In genomic region chr7:10973061-10973941, GRCh38 we compare ENCODE assay signal across 8 cellular contexts. TPM values are rescaled to one million over a fixed set of nuclear protein-coding genes. Genes with fewer than 3 reads are reported as not detected.
DNase-seq lines count a peak whose midpoint lies in the region; TF ChIP-seq lines count a peak whose summit lies in the region.

Gene PHF14, plus strand, starts transcription at chr7:10973872. Its CDS starts 452 bp downstream, at chr7:10974324.

- peak within 1 kb of the TSS; percentile 71 for H2AFZ ChIP-seq in H9 (ENCODE audit: low read length)

- no peaks in the 10 kb centered on the region for H3K4me1 ChIP-seq in H9 (ENCODE audit: insufficient read depth, low read length)

- H3K27me3 Mint-ChIP-seq in H9 (ENCODE audit: low read depth) (peaks cover 2% of the 10 kb centered on the region), nephron (ENCODE audit: low read depth) (no peaks in the 10 kb centered on the region)
- H3K27me3 Mint-ChIP-seq in stimulated activated naive CD8-positive, alpha-beta T cell treated with anti-CD3 and anti-CD28 coated beads, Interleukin-15, Interleukin-2, amounts not matched to agents 100 ng/mL and 50 ng/mL, for 24 hours = peaks cover 16% of the 10 kb centered on the region

- peak within 1 kb of the TSS; percentile 69 for H3T11ph ChIP-seq in H9 (ENCODE audit: low read length)

- WGBS in H9 (ENCODE audit: extremely low coverage, insufficient read length, low lambda C conversion rate) = no CpG with 5 or more reads among the region's 39 CpGs

- H3K18ac ChIP-seq in H9 (ENCODE audit: insufficient read length, low read depth, low read length) = peak within 1 kb of the TSS; percentile 87

- peak within 1 kb of the TSS; percentile 97 for H3K27ac ChIP-seq in H9 (ENCODE audit: insufficient read length, low read depth, low read length)

- H3K9me3 Mint-ChIP-seq in H9 = peaks cover 3 to 4% of the 10 kb centered on the region in 2 experiments; a peak in 4 of 5 replicates
- no peaks in the 10 kb centered on the region for H3K9me3 Mint-ChIP-seq in nephron
- peaks cover 6% of the 10 kb centered on the region for H3K9me3 Mint-ChIP-seq in stimulated activated naive CD8-positive, alpha-beta T cell treated with anti-CD3 and anti-CD28 coated beads, Interleukin-15, Interleukin-2, amounts not matched to agents 100 ng/mL and 50 ng/mL, for 24 hours

- H4K8ac ChIP-seq in H9 (replicated peaks; ENCODE audit: insufficient read length, low read depth, low read length) = no peak within 1 kb of the TSS

- peak within 1 kb of the TSS; percentile 70 for H3K4me3 ChIP-seq in MG63
- peak within 1 kb of the TSS; percentile 84 for H3K4me3 ChIP-seq in fibroblast of the aortic adventitia (ENCODE audit: low read depth, low read length)

- H4K5ac ChIP-seq in H9 (ENCODE audit: insufficient read length, low read depth, low read length) = peak within 1 kb of the TSS; percentile 58

- peak within 1 kb of the TSS; percentile 84 to 91 for H3K4me3 Mint-ChIP-seq in H9
- peak within 1 kb of the TSS; percentile 85 to 97 (median 95) for H3K4me3 Mint-ChIP-seq in nephron
- peak within 1 kb of the TSS; percentile 92 for H3K4me3 Mint-ChIP-seq in stimulated activated naive CD8-positive, alpha-beta T cell treated with anti-CD3 and anti-CD28 coated beads, Interleukin-15, Interleukin-2, amounts not matched to agents 100 ng/mL and 50 ng/mL, for 24 hours

- H3K36me3 Mint-ChIP-seq in H9 (ENCODE audit: insufficient read depth in 1 of 3, low read depth in 3 of 3) = peaks cover 9 to 15% (median 14%) of the 10 kb centered on the region in 3 experiments
- H3K36me3 Mint-ChIP-seq in nephron (ENCODE audit: low read depth) = peaks cover 22% of the 10 kb centered on the region
- peaks cover 35% of the 10 kb centered on the region for H3K36me3 Mint-ChIP-seq in stimulated activated naive CD8-positive, alpha-beta T cell treated with anti-CD3 and anti-CD28 coated beads, Interleukin-15, Interleukin-2, amounts not matched to agents 100 ng/mL and 50 ng/mL, for 24 hours (ENCODE audit: low read depth)

- no peak within 1 kb of the TSS for H4K91ac ChIP-seq in H9 (ENCODE audit: insufficient read length, low read depth, low read length)

- H3K27me3 ChIP-seq in H9 (ENCODE audit: insufficient read depth, low read length) (no peaks in the 10 kb centered on the region), MG63 (peaks cover 12% of the 10 kb centered on the region)

- H2AK5ac ChIP-seq in H9 (ENCODE audit: insufficient read length, low read length) = no peak within 1 kb of the TSS

- H3K79me2 ChIP-seq in H9 (ENCODE audit: insufficient read depth, low read length) = peaks cover 2% of the 10 kb centered on the region; the same call in 1 of the 2 replicates

- no peak within 1 kb of the TSS for H2BK15ac ChIP-seq in H9 (ENCODE audit: low read depth, low read length)

- H3K36me3 ChIP-seq in MG63 = peaks cover 27% of the 10 kb centered on the region

- H3K23me2 ChIP-seq in H9 (ENCODE audit: insufficient read length, low read depth, low read length, poor library complexity, severe bottlenecking) = peaks cover 8% of the 10 kb centered on the region

- H3K56ac ChIP-seq in H9 (ENCODE audit: insufficient read length, low read depth, low read length) = no peak within 1 kb of the TSS

- DNase-seq in ELR (ENCODE audit: low read depth) = peak; percentile 98
- peak; percentile 98 for DNase-seq in H9
- DNase-seq in MG63 = peak; percentile 96
- peak; percentile 99 for DNase-seq in SHP77 treated with DMSO at 0.1 percent for 48 hours (lab: John Stamatoyannopoulos, UW)
- peak; percentile 98 for DNase-seq in activated effector memory CD4-positive, alpha-beta T cell treated with anti-CD3 and anti-CD28 coated beads, Interleukin-2, amount 50 U/mL, for 16 hours
- DNase-seq in fibroblast of the aortic adventitia (ENCODE audit: low read depth) = peak; percentile 97

- TF ChIP-seq CTCF in H9 (conservative IDR thresholded peaks at IDR 0.05) = no peak
- no peak for TF ChIP-seq CTCF in fibroblast of the aortic adventitia (IDR thresholded peaks at IDR 0.05; ENCODE audit: insufficient read depth, low read length)
- no peak for TF ChIP-seq CTCF in nephron (IDR thresholded peaks at IDR 0.05; ENCODE audit: unreplicated experiment in 3 of 3)

- no peak within 1 kb of the TSS; the same call in 1 of the 2 replicates for H3K4ac ChIP-seq in H9 (ENCODE audit: low read depth, low read length)

- H3K4me2 ChIP-seq in H9 (ENCODE audit: insufficient read depth, insufficient read length, low read length) = peak within 1 kb of the TSS; percentile 68

- H2BK120ac ChIP-seq in H9 (ENCODE audit: low read depth, low read length, poor library complexity, severe bottlenecking) = no peak within 1 kb of the TSS

- H3K9me3 ChIP-seq in H9 (ENCODE audit: control insufficient read depth, low read depth, low read length) (no peaks in the 10 kb centered on the region), MG63 (no peaks in the 10 kb centered on the region)

- no peak within 1 kb of the TSS for H2BK20ac ChIP-seq in H9 (ENCODE audit: low read depth, low read length, poor library complexity, severe bottlenecking)

- H3K4me1 Mint-ChIP-seq in H9 (peaks cover 21 to 30% of the 10 kb centered on the region in 2 experiments), nephron (peaks cover 28% of the 10 kb centered on the region)
- peaks cover 50% of the 10 kb centered on the region for H3K4me1 Mint-ChIP-seq in stimulated activated naive CD8-positive, alpha-beta T cell treated with anti-CD3 and anti-CD28 coated beads, Interleukin-15, Interleukin-2, amounts not matched to agents 100 ng/mL and 50 ng/mL, for 24 hours (ENCODE audit: low read depth)

- H3K27ac Mint-ChIP-seq in H9 (peak within 1 kb of the TSS; percentile 99), nephron (peak within 1 kb of the TSS; percentile 98 to 100 (median 100))
- H3K27ac Mint-ChIP-seq in stimulated activated naive CD8-positive, alpha-beta T cell treated with anti-CD3 and anti-CD28 coated beads, Interleukin-15, Interleukin-2, amounts not matched to agents 100 ng/mL and 50 ng/mL, for 24 hours = peak within 1 kb of the TSS; percentile 96

- peak within 1 kb of the TSS; percentile 89 for H3K14ac ChIP-seq in H9 (ENCODE audit: insufficient read depth, low read length)

- no peak within 1 kb of the TSS for H3K23ac ChIP-seq in H9 (ENCODE audit: insufficient read length, low read depth, low read length)

- no peaks in the 10 kb centered on the region for H3K79me1 ChIP-seq in H9 (ENCODE audit: insufficient read depth, low read depth, low read length, poor library complexity, severe bottlenecking)

- H2BK12ac ChIP-seq in H9 (ENCODE audit: insufficient read length, low read depth, low read length) = no peak within 1 kb of the TSS

- H3K9ac ChIP-seq in H9 (ENCODE audit: extremely low read depth, insufficient read length, low read length) = peak within 1 kb of the TSS; percentile 83

- H2BK5ac ChIP-seq in H9 (ENCODE audit: insufficient read length, low read length) = no peak within 1 kb of the TSS

- H4K20me1 ChIP-seq in H9 (ENCODE audit: control insufficient read depth, insufficient read depth, insufficient read length) = no peaks in the 10 kb centered on the region

RNA-seq across cellular contexts. Expression of gene PHF14, which starts in this region (rescaled TPM):
- total RNA-seq in H9 (2021) (49.3 and 50.8 TPM in 2 replicates), fibroblast of the aortic adventitia (ENCODE audit: low replicate concordance) (35.6 and 63.1 TPM in 2 replicates)
- total RNA-seq in MG63 (2014; rRNA removed; shearing (Covaris generic); ENCODE audit: low replicate concordance) = 17.2 and 22.2 TPM in 2 replicates

Comparison
In these comparisons a context has a peak if more than half of its experiments do, and no peak if none do; other contexts are left out.
1. Peak in every context shown above with its lines: DNase-seq, H3K4me3 ChIP-seq and H3K27ac ChIP-seq.